ENCODE assay signal across 17 cellular contexts in the genomic region with DNA sequence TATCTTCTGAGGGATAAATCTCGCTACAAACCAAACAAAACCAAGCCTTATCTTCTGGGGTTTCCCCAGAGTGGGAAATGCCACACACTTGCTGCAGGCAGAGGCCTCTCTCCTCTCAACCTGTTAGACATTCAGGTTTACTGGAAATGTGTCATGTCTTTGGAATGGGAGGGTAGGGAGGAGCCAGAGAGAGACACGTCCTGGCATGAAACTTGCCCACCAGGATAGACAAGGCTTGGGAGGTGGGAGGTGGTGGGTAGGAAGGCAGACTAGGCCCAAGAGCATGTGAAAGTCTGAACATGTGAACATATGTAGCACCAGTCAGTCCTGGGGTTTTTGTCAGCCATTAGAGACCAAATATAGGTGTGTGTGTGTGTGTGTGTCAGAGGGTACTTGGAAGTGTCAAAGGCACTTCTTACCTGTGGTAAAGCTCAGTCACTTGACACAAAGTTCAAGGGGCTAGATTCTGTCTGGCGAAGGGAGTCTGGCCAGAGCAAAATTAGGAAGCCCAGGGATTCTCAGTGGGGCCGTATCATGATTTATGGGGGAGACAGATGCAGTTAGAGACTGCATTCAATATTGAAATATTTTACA. TPM values are rescaled to one million over a fixed set of nuclear protein-coding genes. Genes with fewer than 3 reads are reported as not detected.
DNase-seq lines count a peak whose midpoint lies in the region; FAIRE-seq and TF ChIP-seq lines count a peak whose summit lies in the region.
"Had no signal": no experiment of that assay in that cellular context is flagged by ENCODE, and none has a peak within 500 bp of the region (broad histone marks: within the 10 kb centered on the region; RNA-seq: fewer than 3 reads in every experiment).

No MANE protein-coding gene starts in this region.

- H3K27me3 ChIP-seq in Caco-2 (replicated peaks; ENCODE audit: control insufficient read depth, insufficient read depth, low read length): no peaks in the 10 kb centered on the region
- no peaks in the 10 kb centered on the region for H3K27me3 ChIP-seq in small intestine (ENCODE audit: control insufficient read depth in 2 of 2, insufficient read depth in 2 of 2, low read length in 2 of 2)
- H3K27me3 ChIP-seq: SJCRH30 had no signal

- BruUV-seq in Caco-2 (replicated peaks; lab: Mats Ljungman, UMichigan): no TSS peak

- H3K9me3 Mint-ChIP-seq in Caco-2 (ENCODE audit: unreplicated experiment) (no peaks in the 10 kb centered on the region), mesothelial cell of epicardium (no peaks in the 10 kb centered on the region)

- intact Hi-C loops in Caco-2 (cut with micrococcal nuclease; ENCODE audit: unreplicated experiment): no loop called here

- H3K4me1 Mint-ChIP-seq in Caco-2 (ENCODE audit: low read depth, unreplicated experiment) (peaks cover 53% of the 10 kb centered on the region), mesothelial cell of epicardium (peaks cover 74% of the 10 kb centered on the region)

- TF ChIP-seq CTCF in Caco-2 (IDR thresholded peaks at IDR 0.05; ENCODE audit: insufficient read depth in 1 of 2, low read depth in 1 of 2, low read length in 1 of 2, severe bottlenecking in 1 of 2, unreplicated experiment in 1 of 2) (no peak), epithelial cell of esophagus (IDR thresholded peaks at IDR 0.05; ENCODE audit: insufficient read depth, low read depth, low read length, missing control alignments) (peak; percentile 7), mesothelial cell of epicardium (IDR thresholded peaks at IDR 0.05; ENCODE audit: unreplicated experiment) (no peak)

- H3K27ac ChIP-seq in small intestine (ENCODE audit: low read depth in 1 of 2, low read length in 1 of 2): no peak overlapping the region
- H3K27ac ChIP-seq: SJCRH30 had no signal

- H3K27ac Mint-ChIP-seq in Caco-2 (ENCODE audit: unreplicated experiment): peak overlapping the region; percentile 90
- H3K27ac Mint-ChIP-seq in mesothelial cell of epicardium: peak overlapping the region; percentile 96

- POLR2A ChIA-PET in Caco-2 (lab: Charles Lee): no interaction called here

- DNase-seq in Caco-2 (peak; percentile 67 to 83), LoVo (ENCODE audit: low spot score) (peak; percentile 71), epithelial cell of esophagus (ENCODE audit: low read depth) (peak; percentile 99), mesothelial cell of epicardium (ENCODE audit: low spot score in 2 of 2, unreplicated experiment in 2 of 2) (peak in 1 of 2 experiments; percentile 50), small intestine (no peak), hepatic stellate cell (ENCODE audit: low spot score) (no peak), frontal cortex (ENCODE audit: low spot score in 2 of 2) (no peak), NCI-H345 treated with DMSO at 0.1 percent for 48 hours (lab: John Stamatoyannopoulos, UW; ENCODE audit: unreplicated experiment) (no peak)
- DNase-seq: activated CD4-positive, alpha-beta T cell treated with anti-CD3 and anti-CD28 coated beads, Interleukin-2, amount 50 U/mL, for 4 hours; cerebellar nuclear complex; NCI-H1417 treated with DMSO at 0.1 percent for 48 hours; NCI-H2227 treated with DMSO at 0.1 percent for 48 hours; retina; SJCRH30; stimulated activated CD4-positive, alpha-beta T cell treated with anti-CD3 and anti-CD28 coated beads, Interleukin-1b, Interleukin-23, amount 100 ng/mL, for 48 hours had no signal

- H3K36me3 ChIP-seq in Caco-2 (ENCODE audit: control insufficient read depth, insufficient read depth, low read length) (no peaks in the 10 kb centered on the region), small intestine (ENCODE audit: control insufficient read depth in 2 of 2, insufficient read depth in 2 of 2, low read length in 2 of 2) (no peaks in the 10 kb centered on the region)
- H3K36me3 ChIP-seq: SJCRH30 had no signal

- H3K4me3 ChIP-seq in Caco-2 (ENCODE audit: low read depth, low read length): no peak overlapping the region
- no peak overlapping the region for H3K4me3 ChIP-seq in epithelial cell of esophagus (ENCODE audit: low read length)
- no peak overlapping the region for H3K4me3 ChIP-seq in small intestine (ENCODE audit: low read depth in 1 of 2, low read length in 2 of 2)
- H3K4me3 ChIP-seq: SJCRH30 had no signal

- FAIRE-seq in small intestine (lab: Jason Lieb, UNC) (no peak), frontal cortex (lab: Jason Lieb, UNC) (no peak)
- FAIRE-seq: endometrium had no signal

- H3K4me3 Mint-ChIP-seq in Caco-2 (ENCODE audit: unreplicated experiment) (peak overlapping the region; percentile 25), mesothelial cell of epicardium (no peak overlapping the region)

- H3K27me3 Mint-ChIP-seq in Caco-2 (ENCODE audit: insufficient read depth, unreplicated experiment) (no peaks in the 10 kb centered on the region), mesothelial cell of epicardium (ENCODE audit: low read depth) (no peaks in the 10 kb centered on the region)

- H3K9me3 ChIP-seq in Caco-2 (no peaks in the 10 kb centered on the region), small intestine (ENCODE audit: control insufficient read depth, low read depth) (no peaks in the 10 kb centered on the region)
- H3K9me3 ChIP-seq: SJCRH30 had no signal

- CTCF ChIA-PET in Caco-2 (lab: Charles Lee): no interaction called here

- H3K36me3 Mint-ChIP-seq in Caco-2 (ENCODE audit: insufficient read depth, unreplicated experiment) (no peaks in the 10 kb centered on the region), mesothelial cell of epicardium (no peaks in the 10 kb centered on the region)

- H3K4me1 ChIP-seq in Caco-2 (peaks cover 69% of the 10 kb centered on the region), small intestine (ENCODE audit: control insufficient read depth in 2 of 2, insufficient read depth in 1 of 2, low read depth in 1 of 2, low read length in 1 of 2) (no peaks in the 10 kb centered on the region)
- H3K4me1 ChIP-seq: SJCRH30 had no signal

- WGBS in small intestine, 3 donors: 56 to 70% (median 68%) methylated on average over 4 of the region's 4 CpGs

RNA-seq across cellular contexts. Expression of gene PIGC, which starts 32.4 kb away (rescaled TPM):
- total RNA-seq in Caco-2 (2022) (23.7 and 26.1 TPM in 2 replicates), mesothelial cell of epicardium (31.9 to 33.9 TPM (median 33.3 TPM) in 3 replicates), frontal cortex (28.1 TPM)
- 10 to 100 TPM; 19.0 to 24.6 (median 22.2) TPM for polyA plus RNA-seq in small intestine

RNA-seq across cellular contexts. Expression of gene C1orf105, which starts 55.8 kb away (rescaled TPM):
- total RNA-seq in Caco-2 (2022) (0.82 and 1.9 TPM in 2 replicates), mesothelial cell of epicardium (0.57 to 0.95 TPM in 2 of 3 replicates, not detected in the other), frontal cortex (not detected)
- polyA plus RNA-seq in small intestine: 1 to 10 TPM in 1 of 3 donors, under 1 TPM in 1, not detected in 1; 0.10 to 1.1 TPM
- total RNA-seq: temporal lobe had no signal

RNA-seq across cellular contexts. Expression of gene SUCO, which starts 56.6 kb away (rescaled TPM):
- total RNA-seq in Caco-2 (2022) (48.4 and 50.3 TPM in 2 replicates), mesothelial cell of epicardium (119 to 122 TPM (median 120 TPM) in 3 replicates), frontal cortex (77.0 TPM)
- 10 to 100 TPM; 11.4 to 13.0 (median 12.0) TPM for polyA plus RNA-seq in small intestine

Comparison
In these comparisons a context has a peak if more than half of its experiments do, and no peak if none do; other contexts are left out.
1. DNase-seq: peak in Caco-2 (2 of 2), LoVo (single experiment) and epithelial cell of esophagus (single experiment); none in small intestine (single experiment), hepatic stellate cell (single experiment), frontal cortex (0 of 2) and NCI-H345 treated with DMSO at 0.1 percent for 48 hours (single experiment).